8 cellular contexts compared by ENCODE assay signal in the genomic region with DNA sequence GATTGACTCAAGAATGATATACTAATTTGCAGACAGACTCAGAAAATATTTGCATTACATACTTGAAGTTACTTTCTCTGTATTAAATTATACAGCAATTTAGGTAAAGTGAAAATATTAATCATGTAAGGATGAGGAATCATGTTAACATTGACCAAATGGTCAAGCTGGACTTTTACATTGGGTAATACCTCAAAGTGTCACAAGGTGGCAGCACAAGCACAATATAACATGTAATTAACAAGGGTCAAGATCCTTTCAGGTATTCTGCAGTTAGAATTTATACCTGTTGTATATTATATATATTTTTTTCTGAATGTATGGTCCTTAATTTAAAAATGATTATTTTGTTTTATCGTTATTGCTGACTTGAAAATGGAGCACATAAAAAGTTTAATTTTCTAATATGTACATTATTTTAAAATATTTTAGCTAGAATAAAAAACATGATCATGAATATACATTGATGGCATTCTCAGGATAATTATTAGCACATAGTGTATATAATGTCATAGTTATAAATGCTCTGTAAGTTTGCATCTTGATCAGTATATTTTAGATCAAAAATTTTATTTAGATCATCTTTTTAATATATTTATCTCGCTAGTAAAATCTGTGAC. TPM values are rescaled to one million over a fixed set of nuclear protein-coding genes. Genes with fewer than 3 reads are reported as not detected.
DNase-seq lines count a peak whose midpoint lies in the region; ATAC-seq and TF ChIP-seq lines count a peak whose summit lies in the region.

No MANE protein-coding gene starts in this region.

- 51 to 55% methylated on average over 2 of the region's 2 CpGs for WGBS in esophagus squamous epithelium, 2 donors

- peaks cover 0 to 4% (median 0%) of the 10 kb centered on the region in 4 donors for H3K27me3 ChIP-seq in esophagus squamous epithelium

- H3K9me3 ChIP-seq in esophagus squamous epithelium: no peaks in the 10 kb centered on the region

- peak; percentile 39 to 66 (median 60) for TF ChIP-seq CTCF in esophagus squamous epithelium (IDR thresholded peaks at IDR 0.05)
- TF ChIP-seq CTCF in progenitor cell of endocrine pancreas (IDR thresholded peaks at IDR 0.05; ENCODE audit: unreplicated experiment): peak; percentile 86

- TF ChIP-seq POLR2A in esophagus squamous epithelium (IDR thresholded peaks at IDR 0.05): no peak

- no peaks in the 10 kb centered on the region for H3K36me3 Mint-ChIP-seq in progenitor cell of endocrine pancreas (ENCODE audit: insufficient read depth)

- H3K4me3 Mint-ChIP-seq in progenitor cell of endocrine pancreas (ENCODE audit: low read depth): no peak overlapping the region

- H3K27me3 Mint-ChIP-seq in progenitor cell of endocrine pancreas: peaks cover 9% of the 10 kb centered on the region

- intact Hi-C loops in esophagus squamous epithelium (cut with DNase I): no loop called here

- no peak overlapping the region for H3K4me3 ChIP-seq in esophagus squamous epithelium

- no peak overlapping the region for H3K27ac ChIP-seq in esophagus squamous epithelium

- H3K36me3 ChIP-seq in esophagus squamous epithelium: no peaks in the 10 kb centered on the region

- H3K4me1 Mint-ChIP-seq in progenitor cell of endocrine pancreas (ENCODE audit: low read depth): no peaks in the 10 kb centered on the region

- DNase-seq in DMS 273 (lab: John Stamatoyannopoulos, UW; ENCODE audit: unreplicated experiment) (peak; percentile 64), DMS 273 treated with DMSO at 0.1 percent for 48 hours (lab: John Stamatoyannopoulos, UW) (no peak), SHP77 treated with DMSO at 0.1 percent for 48 hours (lab: John Stamatoyannopoulos, UW) (peak; percentile 1), esophagus squamous epithelium (lab: John Stamatoyannopoulos, UW) (no peak), progenitor cell of endocrine pancreas (ENCODE audit: low spot score, unreplicated experiment) (peak; percentile 22), cortex of kidney (lab: John Stamatoyannopoulos, UW) (no peak)

- no peaks in the 10 kb centered on the region for H3K4me1 ChIP-seq in esophagus squamous epithelium

- H3K27ac Mint-ChIP-seq in progenitor cell of endocrine pancreas: no peak overlapping the region

- peaks cover 13% of the 10 kb centered on the region for H3K9me3 Mint-ChIP-seq in progenitor cell of endocrine pancreas (ENCODE audit: low read depth)

- ATAC-seq in GM18909 (IDR thresholded peaks at IDR 0.05; ENCODE audit: poor library complexity, unreplicated experiment) (peak; percentile 88), HG03280 (IDR thresholded peaks at IDR 0.05; ENCODE audit: unreplicated experiment) (peak; percentile 68)

RNA-seq across cellular contexts. Expression of a gene that starts 8.6 kb away (rescaled TPM):
- total RNA-seq in esophagus squamous epithelium (under 1 TPM in 3 of 4 donors, not detected in 1; 0.12 to 0.38 (median 0.18) TPM), progenitor cell of endocrine pancreas (0.89 and 2.9 TPM in 2 replicates)

Comparison
In these comparisons a context has a peak if more than half of its experiments do, and no peak if none do; other contexts are left out.
1. DNase-seq: peak in DMS 273 (single experiment), SHP77 treated with DMSO at 0.1 percent for 48 hours (single experiment) and progenitor cell of endocrine pancreas (single experiment); none in DMS 273 treated with DMSO at 0.1 percent for 48 hours (single experiment), esophagus squamous epithelium (single experiment) and cortex of kidney (single experiment).